8 cellular contexts compared by ENCODE assay signal in genomic region chr14:100374270-100374669, GRCh38. TPM values are rescaled to one million over a fixed set of nuclear protein-coding genes. Genes with fewer than 3 reads are reported as not detected.
A peak's percentile ranks its signal among the peaks of the same experiment; 100 is the strongest.
DNase-seq lines count a peak whose midpoint lies in the region; ATAC-seq and TF ChIP-seq lines count a peak whose summit lies in the region.

No MANE protein-coding gene starts in this region.

- H3K36me3 Mint-ChIP-seq in WTC11 = peaks cover 4% of the 10 kb centered on the region; the same call in 1 of the 2 replicates
- peaks cover 74% of the 10 kb centered on the region for H3K36me3 Mint-ChIP-seq in stimulated activated effector memory CD8-positive, alpha-beta T cell treated with anti-CD3 and anti-CD28 coated beads, Interleukin-12 subunit alpha, Interleukin-12 subunit beta, amount 100 ng/mL, for 72 hours
- H3K36me3 Mint-ChIP-seq in CD8-positive, alpha-beta T cell = peaks cover 23% of the 10 kb centered on the region

- intact Hi-C loops in CD8-positive, alpha-beta T cell (cut with DNase I, micrococcal nuclease) = loop anchor here in 1 of 2 experiments (10.0 kb wide), 1 partner anchor 889 kb away; the partner anchor contains the start of genes CCNK and SETD3

- CTCF ChIA-PET in SK-N-SH (lab: Yijun Ruan, JAX) = interaction anchor here (1.0 to 4.6 kb wide), 4 partner anchors 10 to 127 kb away, joined by 3 to 22 read pairs (median 10); no protein-coding TSS in a partner anchor
- CTCF ChIA-PET in WTC11 (lab: Charles Lee) = no interaction called here
- CTCF ChIA-PET in CD8-positive, alpha-beta T cell (lab: Charles Lee) = no interaction called here

- peak overlapping the region; percentile 83 for H3K4me2 ChIP-seq in SK-N-SH
- peak overlapping the region; percentile 78 for H3K4me2 ChIP-seq in hepatocyte

- H3K9me3 Mint-ChIP-seq in WTC11 = no peaks in the 10 kb centered on the region
- H3K9me3 Mint-ChIP-seq in stimulated activated effector memory CD8-positive, alpha-beta T cell treated with anti-CD3 and anti-CD28 coated beads, Interleukin-12 subunit alpha, Interleukin-12 subunit beta, amount 100 ng/mL, for 72 hours = no peaks in the 10 kb centered on the region
- H3K9me3 Mint-ChIP-seq in CD8-positive, alpha-beta T cell = no peaks in the 10 kb centered on the region

- ATAC-seq in SK-N-SH treated with all-trans-retinoic acid at 6 μM for 48 hours (no peak), WTC11 (no peak)
- no peak for ATAC-seq in stimulated activated effector memory CD8-positive, alpha-beta T cell treated with anti-CD3 and anti-CD28 coated beads, Interleukin-12 subunit alpha, Interleukin-12 subunit beta, amount 100 ng/mL, for 72 hours
- no peak for ATAC-seq in CD8-positive, alpha-beta T cell

- peaks cover 0 to 20% of the 10 kb centered on the region in 2 experiments; a peak in 1 of 4 replicates for H3K4me1 ChIP-seq in SK-N-SH (ENCODE audit: control insufficient read depth in 1 of 2, insufficient read depth in 2 of 2, low read depth in 1 of 2, low read length in 1 of 2)
- H3K4me1 ChIP-seq in hepatocyte (ENCODE audit: insufficient read depth) = peaks cover 9% of the 10 kb centered on the region
- H3K4me1 ChIP-seq in CD8-positive, alpha-beta T cell (ENCODE audit: insufficient read depth, low read length) = peaks cover 23% of the 10 kb centered on the region

- H3K27me3 ChIP-seq in SK-N-SH (ENCODE audit: insufficient read depth) = no peaks in the 10 kb centered on the region
- no peaks in the 10 kb centered on the region for H3K27me3 ChIP-seq in hepatocyte
- H3K27me3 ChIP-seq in CD8-positive, alpha-beta T cell (ENCODE audit: insufficient read depth, low read length) = no peaks in the 10 kb centered on the region

- peak overlapping the region; percentile 94; the same call in 1 of the 2 replicates for H3K9ac ChIP-seq in SK-N-SH

- peaks cover 8% of the 10 kb centered on the region for H3F3A ChIP-seq in SK-N-SH (replicated peaks; ENCODE audit: insufficient read depth)

- no peaks in the 10 kb centered on the region for H4K20me1 ChIP-seq in SK-N-SH (ENCODE audit: insufficient read depth)
- H4K20me1 ChIP-seq in hepatocyte (ENCODE audit: insufficient read depth, poor library complexity, severe bottlenecking) = no peaks in the 10 kb centered on the region

- TF ChIP-seq RAD21 in SK-N-SH (IDR thresholded peaks at IDR 0.05; ENCODE audit: low read length) = no peak

- no peak overlapping the region for H2AFZ ChIP-seq in SK-N-SH (ENCODE audit: low read depth)
- no peak overlapping the region for H2AFZ ChIP-seq in hepatocyte

- WGBS in SK-N-SH (ENCODE audit: low lambda C conversion rate) = 90% methylated on average over 2 of the region's 2 CpGs
- 78% methylated on average over 2 of the region's 2 CpGs for WGBS in hepatocyte (ENCODE audit: low lambda C conversion rate, missing lambda C conversion rate)

- DNase-seq in SK-N-SH = no peak
- DNase-seq in WTC11 (ENCODE audit: low spot score) = no peak
- DNase-seq in hepatocyte (ENCODE audit: low spot score) = no peak
- no peak for DNase-seq in stimulated activated effector memory CD8-positive, alpha-beta T cell treated with anti-CD3 and anti-CD28 coated beads, Interleukin-12 subunit alpha, Interleukin-12 subunit beta, amount 100 ng/mL, for 72 hours (ENCODE audit: low spot score in 2 of 2)
- no peak for DNase-seq in CD8-positive, alpha-beta T cell
- no peak for DNase-seq in UCSD-AML1 (lab: John Stamatoyannopoulos, UW; ENCODE audit: unreplicated experiment)
- DNase-seq in NCI-H748 (lab: John Stamatoyannopoulos, UW; ENCODE audit: unreplicated experiment) = no peak

- peak overlapping the region; percentile 70 to 93; a peak in 2 of 4 replicates for H3K4me3 ChIP-seq in SK-N-SH (ENCODE audit: low read depth in 2 of 2, low read length in 1 of 2)
- peak overlapping the region; percentile 41 for H3K4me3 ChIP-seq in hepatocyte
- H3K4me3 ChIP-seq in CD8-positive, alpha-beta T cell (ENCODE audit: low read depth, low read length) = no peak overlapping the region

- H3K9me3 ChIP-seq in SK-N-SH (no peaks in the 10 kb centered on the region), hepatocyte (ENCODE audit: low read depth) (no peaks in the 10 kb centered on the region)
- no peaks in the 10 kb centered on the region for H3K9me3 ChIP-seq in CD8-positive, alpha-beta T cell (ENCODE audit: low read length)

- no peaks in the 10 kb centered on the region for H3K27me3 Mint-ChIP-seq in WTC11 (ENCODE audit: low read depth)
- no peaks in the 10 kb centered on the region for H3K27me3 Mint-ChIP-seq in CD8-positive, alpha-beta T cell (ENCODE audit: low read depth)

- H3K36me3 ChIP-seq in SK-N-SH (replicated peaks in 1 of 2; ENCODE audit: control insufficient read depth in 1 of 2, insufficient read depth in 2 of 2, low read length in 1 of 2) (peaks cover 3 to 9% of the 10 kb centered on the region in 2 experiments), hepatocyte (replicated peaks; ENCODE audit: insufficient read depth, low read depth) (no peaks in the 10 kb centered on the region)
- no peaks in the 10 kb centered on the region for H3K36me3 ChIP-seq in CD8-positive, alpha-beta T cell (ENCODE audit: insufficient read depth, low read length)

- H3K9me2 ChIP-seq in SK-N-SH = no peaks in the 10 kb centered on the region
- no peaks in the 10 kb centered on the region for H3K9me2 ChIP-seq in hepatocyte (replicated peaks; ENCODE audit: insufficient read depth)

- H3K27ac ChIP-seq in SK-N-SH (ENCODE audit: low read depth in 2 of 2, low read length in 1 of 2) (peak overlapping the region in 1 of 2 experiments; percentile 98; a peak in 1 of 4 replicates), hepatocyte (peak overlapping the region; percentile 93)
- no peak overlapping the region for H3K27ac ChIP-seq in CD8-positive, alpha-beta T cell (ENCODE audit: low read depth, low read length)

- TF ChIP-seq CTCF in SK-N-SH (IDR thresholded peaks at IDR 0.05) = no peak
- no peak for TF ChIP-seq CTCF in WTC11 (IDR thresholded peaks at IDR 0.05)
- no peak for TF ChIP-seq CTCF in hepatocyte (IDR thresholded peaks at IDR 0.05; ENCODE audit: poor library complexity)
- TF ChIP-seq CTCF in CD8-positive, alpha-beta T cell (IDR thresholded peaks at IDR 0.05) = no peak

- POLR2A ChIA-PET in SK-N-SH (lab: Yijun Ruan, JAX) = interaction anchor here (1.5 kb wide), 1 partner anchor 25 kb away, joined by 5 read pairs; no protein-coding TSS in a partner anchor
- POLR2A ChIA-PET in WTC11 (lab: Charles Lee) = interaction anchor here (0.9 to 1.0 kb wide), 2 partner anchors 133 to 150 kb away, joined by 3 to 5 read pairs; no protein-coding TSS in a partner anchor
- POLR2A ChIA-PET in CD8-positive, alpha-beta T cell (lab: Charles Lee) = no interaction called here

- peaks cover 40% of the 10 kb centered on the region for H3K79me2 ChIP-seq in SK-N-SH (ENCODE audit: insufficient read depth)
- H3K79me2 ChIP-seq in hepatocyte = peaks cover 63% of the 10 kb centered on the region

- H3K27ac Mint-ChIP-seq in WTC11 = no peak overlapping the region
- peak overlapping the region; percentile 99 for H3K27ac Mint-ChIP-seq in stimulated activated effector memory CD8-positive, alpha-beta T cell treated with anti-CD3 and anti-CD28 coated beads, Interleukin-12 subunit alpha, Interleukin-12 subunit beta, amount 100 ng/mL, for 72 hours
- no peak overlapping the region for H3K27ac Mint-ChIP-seq in CD8-positive, alpha-beta T cell

- H3K4me3 Mint-ChIP-seq in WTC11 = peak overlapping the region; percentile 96
- peak overlapping the region; percentile 95 for H3K4me3 Mint-ChIP-seq in stimulated activated effector memory CD8-positive, alpha-beta T cell treated with anti-CD3 and anti-CD28 coated beads, Interleukin-12 subunit alpha, Interleukin-12 subunit beta, amount 100 ng/mL, for 72 hours
- no peak overlapping the region for H3K4me3 Mint-ChIP-seq in CD8-positive, alpha-beta T cell

- H3K4me1 Mint-ChIP-seq in WTC11 = peaks cover 48% of the 10 kb centered on the region
- peaks cover 65% of the 10 kb centered on the region for H3K4me1 Mint-ChIP-seq in stimulated activated effector memory CD8-positive, alpha-beta T cell treated with anti-CD3 and anti-CD28 coated beads, Interleukin-12 subunit alpha, Interleukin-12 subunit beta, amount 100 ng/mL, for 72 hours
- peaks cover 41% of the 10 kb centered on the region for H3K4me1 Mint-ChIP-seq in CD8-positive, alpha-beta T cell (ENCODE audit: low read depth)

- no peak for TF ChIP-seq EP300 in SK-N-SH (IDR thresholded peaks at IDR 0.05; ENCODE audit: borderline replicate concordance in 1 of 2, low read depth in 1 of 2, low read length in 1 of 2)

TF ChIP-seq in SK-N-SH, 30 proteins besides CTCF, POLR2A, EP300 and RAD21 (continues in another document):
- no peak for TF ChIP-seq RXRA (IDR thresholded peaks at IDR 0.05; ENCODE audit: borderline replicate concordance, low read depth)
- no peak for TF ChIP-seq TEAD4 (IDR thresholded peaks at IDR 0.05; ENCODE audit: borderline replicate concordance, insufficient read depth)
- TF ChIP-seq FOSL2 (IDR thresholded peaks at IDR 0.05; ENCODE audit: borderline replicate concordance, low read depth) = no peak
- TF ChIP-seq GATA2 (CRISPR knock-in tag; IDR thresholded peaks at IDR 0.05) = no peak

TF ChIP-seq in SK-N-SH treated with all-trans-retinoic acid at 6 μM for 48 hours, 23 proteins besides CTCF, POLR2A, EP300 and RAD21 (continues in another document):
- TF ChIP-seq ZFP30 (CRISPR knock-in tag; IDR thresholded peaks at IDR 0.05) = no peak

TF ChIP-seq in WTC11, 78 proteins besides CTCF, POLR2A, EP300 and RAD21 (continues in another document):
- TF ChIP-seq MYBL2 (CRISPR knock-in tag; IDR thresholded peaks at IDR 0.05) (no peak), ESRRA (CRISPR knock-in tag; IDR thresholded peaks at IDR 0.05; ENCODE audit: borderline replicate concordance) (no peak), PRRX2 (CRISPR knock-in tag; IDR thresholded peaks at IDR 0.05) (no peak), NR2C2 (CRISPR knock-in tag; IDR thresholded peaks at IDR 0.05) (no peak), JAZF1 (CRISPR knock-in tag; IDR thresholded peaks at IDR 0.05) (no peak)

RNA-seq across cellular contexts. Expression of gene WDR25, which starts 2.0 kb away (rescaled TPM):
- polyA plus RNA-seq in SK-N-SH (2012; rRNA removed) (26.8 and 33.3 TPM in 2 replicates), hepatocyte (19.7 and 22.8 TPM in 2 replicates)
- polyA plus RNA-seq in SK-N-SH (2012; cell fraction: cytosol; rRNA removed) = 21.4 and 23.2 TPM in 2 replicates
- 19.3 and 21.2 TPM in 2 replicates for polyA plus RNA-seq in SK-N-SH (2012; cell fraction: nucleus; rRNA removed)
- total RNA-seq in WTC11 (2021) (7.6 to 9.0 TPM (median 8.0 TPM) in 3 replicates), hepatocyte (14.1 and 18.7 TPM in 2 replicates)
- 1 to 10 TPM; 2.9 to 3.4 TPM for total RNA-seq in CD8-positive, alpha-beta T cell

RNA-seq across cellular contexts. Expression of gene SLC25A47, which starts 51.1 kb away (rescaled TPM):
- polyA plus RNA-seq in SK-N-SH (2012; rRNA removed) (not detected in 2 replicates), hepatocyte (0.77 and 1.8 TPM in 2 replicates)
- not detected in 2 replicates for polyA plus RNA-seq in SK-N-SH (2012; cell fraction: cytosol; rRNA removed)
- polyA plus RNA-seq in SK-N-SH (2012; cell fraction: nucleus; rRNA removed) = 0.06 TPM in 1 of 2 replicates, not detected in the other
- total RNA-seq in WTC11 (2021) (not detected in 3 replicates), hepatocyte (1.6 and 1.8 TPM in 2 replicates)
- not detected for total RNA-seq in CD8-positive, alpha-beta T cell
